In the genomic region with DNA sequence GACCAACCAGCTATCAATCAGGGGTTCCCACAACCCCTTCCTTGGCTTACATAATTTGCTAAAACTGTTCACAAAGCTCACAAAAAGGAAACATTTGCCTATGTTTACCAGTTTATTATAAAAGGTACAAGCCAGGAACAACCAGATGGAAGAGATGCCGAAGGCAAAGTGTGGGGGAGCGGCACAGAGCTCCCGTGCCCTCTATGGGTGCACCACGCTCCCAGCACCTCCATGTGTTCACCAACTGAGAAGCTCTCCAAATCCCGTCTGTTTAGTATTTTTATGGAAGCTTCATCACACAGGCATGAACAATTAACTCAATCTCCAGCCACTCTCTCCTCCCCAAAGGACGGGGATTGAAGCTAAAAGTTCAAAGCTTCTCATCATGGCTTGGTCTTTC, we compare ENCODE assay signal across 32 cellular contexts.
"Had no signal": no experiment of that assay in that cellular context is flagged by ENCODE, and none has a peak within 500 bp of the region (broad histone marks: within the 10 kb centered on the region; RNA-seq: fewer than 3 reads in every experiment).

No MANE protein-coding gene starts in this region.

- H3K4me1 ChIP-seq: adrenal gland, ascending aorta, body of pancreas, breast epithelium had no signal

- H3K27me3 ChIP-seq: adrenal gland, ascending aorta, body of pancreas, brain microvascular endothelial cell, breast epithelium, cardiac muscle cell had no signal

- DNase-seq: activated effector memory CD4-positive, alpha-beta T cell treated with anti-CD3 and anti-CD28 coated beads, Interleukin-2, amount 50 U/mL, for 16 hours; activated effector memory CD4-positive, alpha-beta T cell treated with Interleukin-2 at 50 U/mL for 16 hours; activated gamma-delta T cell; activated gamma-delta T cell treated with Interleukin-2 at 50 U/mL for 16 hours; activated naive CD4-positive, alpha-beta T cell; activated naive CD4-positive, alpha-beta T cell treated with anti-CD3 and anti-CD28 coated beads for 36 hours; activated naive CD4-positive, alpha-beta T cell treated with anti-CD3 and anti-CD28 coated beads, Interleukin-2, amount 10 ng/mL, durations not matched to agents 7 days and 5 days; activated naive CD4-positive, alpha-beta T cell treated with anti-CD3 and anti-CD28 coated beads, Interleukin-2, amount 50 U/mL, for 16 hours; activated naive CD4-positive, alpha-beta T cell treated with Interleukin-2 at 50 U/mL for 16 hours; activated naive CD8-positive, alpha-beta T cell treated with anti-CD3 and anti-CD28 coated beads for 36 hours; activated naive CD8-positive, alpha-beta T cell treated with anti-CD3 and anti-CD28 coated beads, Interleukin-2, amount 10 ng/mL, durations not matched to agents 7 days and 5 days; activated naive CD8-positive, alpha-beta T cell treated with anti-CD3 and anti-CD28 coated beads, Interleukin-2, amount 50 U/mL, for 24 hours; activated T-cell treated with anti-CD3 and anti-CD28 coated beads, Interleukin-2, amount 50 U/mL, for 24 hours; activated T-cell treated with anti-CD3 and anti-CD28 coated beads, Interleukin-2, amount 50 U/mL, for 4 hours; activated T-cell treated with anti-CD3 and anti-CD28 coated beads, Interleukin-2, amount 50 U/mL, for 48 hours; activated T-cell treated with anti-CD3 and anti-CD28 coated beads, Interleukin-2, amount 50 U/mL, for 72 hours; adrenal gland; amniotic stem cell; anterior cingulate cortex; aorta; body of pancreas; brain microvascular endothelial cell; caudate nucleus; central memory CD4-positive, alpha-beta T cell; cerebellar nuclear complex had no signal

- H3K27ac ChIP-seq: adrenal gland, ascending aorta, body of pancreas, brain microvascular endothelial cell, breast epithelium, cardiac muscle cell had no signal

- ATAC-seq: activated naive CD4-positive, alpha-beta T cell treated with anti-CD3 and anti-CD28 coated beads, Interleukin-2, amount 50 U/mL, for 72 hours; activated naive CD8-positive, alpha-beta T cell treated with anti-CD3 and anti-CD28 coated beads, Interleukin-2, amount 50 U/mL, for 24 hours; activated T-cell treated with anti-CD3 and anti-CD28 coated beads, Interleukin-2, amount 50 U/mL, for 4 hours; activated T-cell treated with anti-CD3 and anti-CD28 coated beads, Interleukin-2, amount 50 U/mL, for 72 hours; activated T-helper 17 cell treated with anti-CD3 and anti-CD28 coated beads, Interleukin-2, amount 50 U/mL, for 72 hours; body of pancreas had no signal

- H3K9me3 ChIP-seq: adrenal gland, ascending aorta, body of pancreas, breast epithelium had no signal

- FAIRE-seq: astrocyte, bronchial epithelial cell had no signal

- H3K4me3 ChIP-seq: adrenal gland, ascending aorta, body of pancreas, breast epithelium, cardiac muscle cell had no signal

- H3K36me3 ChIP-seq: adrenal gland, ascending aorta, brain microvascular endothelial cell, breast epithelium, cardiac muscle cell had no signal
